In the genomic region with DNA sequence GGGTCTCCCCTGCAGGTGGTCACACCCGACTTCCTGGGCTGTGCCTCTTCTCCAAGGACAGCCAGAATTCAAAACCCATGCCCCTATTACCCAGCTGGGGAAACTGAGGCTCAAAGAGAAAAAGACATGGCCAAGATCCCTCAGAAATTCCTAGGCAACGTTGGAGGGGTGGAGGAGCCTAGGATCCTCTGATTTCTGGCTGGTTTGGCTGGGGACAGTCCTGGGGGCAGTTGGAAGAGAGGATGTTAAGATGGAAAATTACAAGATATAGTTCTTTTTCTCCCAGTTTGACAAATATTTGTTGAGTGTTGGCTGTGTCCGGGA, we compare ENCODE assay signal across 9 cellular contexts. TPM values are rescaled to one million over a fixed set of nuclear protein-coding genes. Genes with fewer than 3 reads are reported as not detected.
A peak's percentile ranks its signal among the peaks of the same experiment; 100 is the strongest.
DNase-seq lines count a peak whose midpoint lies in the region; ATAC-seq and TF ChIP-seq lines count a peak whose summit lies in the region.
"Had no signal": no experiment of that assay in that cellular context is flagged by ENCODE, and none has a peak within 500 bp of the region (broad histone marks: within the 10 kb centered on the region; RNA-seq: fewer than 3 reads in every experiment).

No MANE protein-coding gene starts in this region.

- H3K79me2 ChIP-seq in mesendoderm (ENCODE audit: control insufficient read depth, insufficient read depth, low read length): peaks cover 66% of the 10 kb centered on the region

- H3K56ac ChIP-seq in mesendoderm (ENCODE audit: low read length): peak overlapping the region; percentile 83

- peak overlapping the region; percentile 25 for H3K27ac ChIP-seq in brain microvascular endothelial cell
- peak overlapping the region; percentile 6 for H3K27ac ChIP-seq in mesendoderm (ENCODE audit: low read depth, low read length)
- peak overlapping the region; percentile 84 for H3K27ac ChIP-seq in urinary bladder (ENCODE audit: low read depth)

- H3K4me3 Mint-ChIP-seq in activated naive CD4-positive, alpha-beta T cell treated with anti-CD3 and anti-CD28 coated beads, Interleukin-2, amount 50 U/mL, for 24 hours: peak overlapping the region; percentile 91

- H3K79me1 ChIP-seq in mesendoderm (ENCODE audit: low read length): peaks cover 11% of the 10 kb centered on the region

- peaks cover 58% of the 10 kb centered on the region for H3K4me1 Mint-ChIP-seq in activated naive CD4-positive, alpha-beta T cell treated with anti-CD3 and anti-CD28 coated beads, Interleukin-2, amount 50 U/mL, for 24 hours

- H2BK120ac ChIP-seq in mesendoderm (ENCODE audit: low read depth, low read length): no peak overlapping the region

- no peak overlapping the region for H4K5ac ChIP-seq in mesendoderm (ENCODE audit: low read length)

- no peak overlapping the region for H3K4ac ChIP-seq in mesendoderm (ENCODE audit: low read depth, low read length)

- H3K9me3 Mint-ChIP-seq in activated naive CD4-positive, alpha-beta T cell treated with anti-CD3 and anti-CD28 coated beads, Interleukin-2, amount 50 U/mL, for 24 hours: no peaks in the 10 kb centered on the region

- H2AK5ac ChIP-seq in mesendoderm (ENCODE audit: low read length): peak overlapping the region; percentile 5

- H3K36me3 ChIP-seq in brain microvascular endothelial cell (replicated peaks) (peaks cover 10% of the 10 kb centered on the region), mesendoderm (ENCODE audit: control insufficient read depth, insufficient read depth, low read length) (no peaks in the 10 kb centered on the region), urinary bladder (ENCODE audit: insufficient read depth) (no peaks in the 10 kb centered on the region)

- H3K4me1 ChIP-seq in mesendoderm (ENCODE audit: control insufficient read depth, low read depth, low read length) (peaks cover 2% of the 10 kb centered on the region), urinary bladder (ENCODE audit: insufficient read depth) (peaks cover 1% of the 10 kb centered on the region)

- H3K23ac ChIP-seq in mesendoderm (ENCODE audit: low read length): no peak overlapping the region

- peak overlapping the region; percentile 1 for H3K18ac ChIP-seq in mesendoderm (ENCODE audit: low read length)

- WGBS in mesendoderm (ENCODE audit: extremely low coverage, insufficient coverage, low lambda C conversion rate): no CpG with 5 or more reads among the region's 3 CpGs
- WGBS in urinary bladder: 5% methylated on average over 3 of the region's 3 CpGs

- no peak for DNase-seq in activated naive CD4-positive, alpha-beta T cell (lab: John Stamatoyannopoulos, UW)
- DNase-seq in brain microvascular endothelial cell (no peak), mesendoderm (no peak), NCI-H69 (lab: John Stamatoyannopoulos, UW) (no peak), epidermal melanocyte (ENCODE audit: insufficient read length, low spot score) (no peak)
- DNase-seq: DMS79 treated with DMSO at 0.1 percent for 48 hours had no signal

- no peak overlapping the region for H2BK15ac ChIP-seq in mesendoderm (replicated peaks; ENCODE audit: low read depth)

- no peak overlapping the region for H4K8ac ChIP-seq in mesendoderm (ENCODE audit: low read depth, low read length)

- H3K27me3 Mint-ChIP-seq in activated naive CD4-positive, alpha-beta T cell treated with anti-CD3 and anti-CD28 coated beads, Interleukin-2, amount 50 U/mL, for 24 hours: no peaks in the 10 kb centered on the region

- H3K4me3 ChIP-seq in brain microvascular endothelial cell (ENCODE audit: low read depth, low read length) (peak overlapping the region; percentile 91), mesendoderm (ENCODE audit: low read length) (peak overlapping the region; percentile 22), urinary bladder (ENCODE audit: low read depth, low read length) (peak overlapping the region; percentile 93)

- peak overlapping the region; percentile 58 for H3K4me2 ChIP-seq in mesendoderm (ENCODE audit: low read length)

- H3K27me3 ChIP-seq in brain microvascular endothelial cell (replicated peaks) (no peaks in the 10 kb centered on the region), mesendoderm (ENCODE audit: insufficient read depth, low read length, poor library complexity) (no peaks in the 10 kb centered on the region)

- in situ Hi-C loops in brain microvascular endothelial cell (cut with HindIII; ENCODE audit: low pct_ligation_motif_present, low sequenced_read_pairs): no loop called here

- no peak overlapping the region for H3K27ac Mint-ChIP-seq in activated naive CD4-positive, alpha-beta T cell treated with anti-CD3 and anti-CD28 coated beads, Interleukin-2, amount 50 U/mL, for 24 hours

- TF ChIP-seq CTCF in brain microvascular endothelial cell (IDR thresholded peaks at IDR 0.05; ENCODE audit: low read depth, low read length, missing control alignments): no peak

- H3K9ac ChIP-seq in mesendoderm (ENCODE audit: low read length): peak overlapping the region; percentile 74

- peaks cover 5% of the 10 kb centered on the region for H3K36me3 Mint-ChIP-seq in activated naive CD4-positive, alpha-beta T cell treated with anti-CD3 and anti-CD28 coated beads, Interleukin-2, amount 50 U/mL, for 24 hours

- H2BK5ac ChIP-seq in mesendoderm (ENCODE audit: low read length): peak overlapping the region; percentile 66

- ATAC-seq in HG02759 (IDR thresholded peaks at IDR 0.05; ENCODE audit: unreplicated experiment): no peak

RNA-seq across cellular contexts. Expression of gene VASP, which starts 2.4 kb away (rescaled TPM):
- polyA plus RNA-seq in mesendoderm (2013, experiment 1 of 2): 116 TPM
- 114 TPM for polyA plus RNA-seq in mesendoderm (2013, experiment 2 of 2)
- 42.6 TPM for total RNA-seq in urinary bladder
- polyA plus RNA-seq in urinary bladder: 174 TPM

RNA-seq across cellular contexts. Expression of gene PPM1N, which starts 11.4 kb away (rescaled TPM):
- 12.4 TPM for polyA plus RNA-seq in mesendoderm (2013, experiment 1 of 2)
- polyA plus RNA-seq in mesendoderm (2013, experiment 2 of 2): 12.1 TPM
- 0.53 TPM for total RNA-seq in urinary bladder
- polyA plus RNA-seq in urinary bladder: 5.3 TPM

RNA-seq across cellular contexts. Expression of gene RTN2, which starts 12.8 kb away (rescaled TPM):
- polyA plus RNA-seq in mesendoderm (2013, experiment 1 of 2): 17.1 TPM
- 17.0 TPM for polyA plus RNA-seq in mesendoderm (2013, experiment 2 of 2)
- 6.0 TPM for total RNA-seq in urinary bladder
- polyA plus RNA-seq in urinary bladder: 34.9 TPM

RNA-seq across cellular contexts. Expression of gene FOSB, which starts 41.9 kb away (rescaled TPM):
- polyA plus RNA-seq in mesendoderm (2013, experiment 1 of 2): 0.29 TPM
- 0.34 TPM for polyA plus RNA-seq in mesendoderm (2013, experiment 2 of 2)
- 10.4 TPM for total RNA-seq in urinary bladder
- 128 TPM for polyA plus RNA-seq in urinary bladder

Comparison
In these comparisons a context has a peak if more than half of its experiments do, and no peak if none do; other contexts are left out.
1. H3K27ac ChIP-seq: peak in every context shown above with its lines; median percentile 84 in urinary bladder; 25 in brain microvascular endothelial cell; 6 in mesendoderm.
2. H3K4me3 ChIP-seq: peak in every context shown above with its lines; median percentile 93 in urinary bladder; 91 in brain microvascular endothelial cell; 22 in mesendoderm.